ENCODE assay signal across 8 cellular contexts in genomic region chr16:23836404-23837291, GRCh38. TPM values are rescaled to one million over a fixed set of nuclear protein-coding genes. Genes with fewer than 3 reads are reported as not detected.
DNase-seq lines count a peak whose midpoint lies in the region; ATAC-seq, FAIRE-seq and TF ChIP-seq lines count a peak whose summit lies in the region.

No MANE protein-coding gene starts in this region.

- H3K36me3 ChIP-seq in thoracic aorta, result no peaks in the 10 kb centered on the region

- H3K27me3 Mint-ChIP-seq in brain (peaks cover 48% of the 10 kb centered on the region), mesothelial cell of epicardium (ENCODE audit: low read depth) (peaks cover 87% of the 10 kb centered on the region)

- H3K4me1 Mint-ChIP-seq in brain, result peaks cover 27% of the 10 kb centered on the region
- peaks cover 10% of the 10 kb centered on the region for H3K4me1 Mint-ChIP-seq in mesothelial cell of epicardium

- no peaks in the 10 kb centered on the region for H3K4me1 ChIP-seq in thoracic aorta (ENCODE audit: control insufficient read depth in 1 of 2, low read depth in 2 of 2)

- no peak overlapping the region for H3K27ac ChIP-seq in thoracic aorta

- no peak for FAIRE-seq in RCC 7860 (lab: Jason Lieb, UNC)

- TF ChIP-seq CTCF in brain (conservative IDR thresholded peaks at IDR 0.05) (peak in 1 of 2 experiments; percentile 43), mesothelial cell of epicardium (IDR thresholded peaks at IDR 0.05; ENCODE audit: unreplicated experiment) (no peak), thoracic aorta (IDR thresholded peaks at IDR 0.05) (no peak)

- DNase-seq in T-helper 1 cell (peak; percentile 29 to 50 (median 40)), mesothelial cell of epicardium (ENCODE audit: low spot score in 2 of 2, unreplicated experiment in 2 of 2) (peak; percentile 19 to 38), thoracic aorta (ENCODE audit: low spot score) (no peak), RCC 7860 (ENCODE audit: low spot score) (no peak)

- H3K9me3 ChIP-seq in thoracic aorta, result no peaks in the 10 kb centered on the region

- peaks cover 0 to 5% (median 0%) of the 10 kb centered on the region in 5 experiments for H3K9me3 Mint-ChIP-seq in brain
- H3K9me3 Mint-ChIP-seq in mesothelial cell of epicardium, result no peaks in the 10 kb centered on the region

- H3K4me3 Mint-ChIP-seq in brain (peak overlapping the region; percentile 82 to 89 (median 86)), mesothelial cell of epicardium (peak overlapping the region; percentile 58)

- ATAC-seq in HG02610 (IDR thresholded peaks at IDR 0.05; ENCODE audit: unreplicated experiment) (peak; percentile 21), thoracic aorta (ENCODE audit: insufficient number of reproducible peaks, low FRiP score, low read depth) (no peak), GM18868 (IDR thresholded peaks at IDR 0.05; ENCODE audit: unreplicated experiment) (no peak)

- H3K27ac Mint-ChIP-seq in brain (peak overlapping the region in 2 of 5 experiments; percentile 61 to 68), mesothelial cell of epicardium (no peak overlapping the region)

- H3K4me3 ChIP-seq in GM08714 (ENCODE audit: low read length), result peak overlapping the region; percentile 78
- peak overlapping the region; percentile 66 for H3K4me3 ChIP-seq in thoracic aorta

- H3K36me3 Mint-ChIP-seq in brain, result no peaks in the 10 kb centered on the region
- H3K36me3 Mint-ChIP-seq in mesothelial cell of epicardium, result no peaks in the 10 kb centered on the region

- no peaks in the 10 kb centered on the region for H3K27me3 ChIP-seq in thoracic aorta (replicated peaks; ENCODE audit: insufficient read depth)

RNA-seq across cellular contexts. Expression of gene PRKCB, which starts 0.9 kb away (rescaled TPM):
- polyA plus RNA-seq in brain (ENCODE audit: insufficient read depth, low read depth, low replicate concordance), result 15.8 TPM
- total RNA-seq in mesothelial cell of epicardium (0.27 to 0.38 TPM (median 0.27 TPM) in 3 replicates), thoracic aorta (1 to 10 TPM; 3.4 to 7.5 TPM)

Comparison
In these comparisons a context has a peak if more than half of its experiments do, and no peak if none do; other contexts are left out.
1. DNase-seq: peak in T-helper 1 cell (5 of 5) and mesothelial cell of epicardium (2 of 2); none in thoracic aorta (single experiment) and RCC 7860 (single experiment).